In genomic region chr11:65624931-65625627, GRCh38 we compare ENCODE assay signal across 17 cellular contexts. TPM values are rescaled to one million over a fixed set of nuclear protein-coding genes. Genes with fewer than 3 reads are reported as not detected.
"Had no signal": no experiment of that assay in that cellular context is flagged by ENCODE, and none has a peak within 500 bp of the region (broad histone marks: within the 10 kb centered on the region; RNA-seq: fewer than 3 reads in every experiment).

No MANE protein-coding gene starts in this region.

- H3K27ac Mint-ChIP-seq: activated CD4-positive, alpha-beta T cell treated with anti-CD3 and anti-CD28 coated beads for 36 hours; nephron; progenitor cell of endocrine pancreas; T-helper 2 cell treated with Interferon-gamma antibody and Interleukin-4, amounts not matched to agents 5 μg/mL and 100 μg/mL, for 36 hours had no signal

- H3K4me3 ChIP-seq: mucosa of descending colon, ovary, skin epidermis, testis, transverse colon had no signal

- H3K9me3 Mint-ChIP-seq: activated B cell treated with CpG ODN at 0.5 μM for 24 hours; activated CD4-positive, alpha-beta memory T cell treated with anti-CD3 and anti-CD28 coated beads for 36 hours; activated T-helper 17 cell treated with anti-CD3 and anti-CD28 coated beads, Interleukin-2, amount 50 U/mL, for 72 hours; immature natural killer cell; nephron; T-helper 2 cell treated with Interferon-gamma antibody and Interleukin-4, amounts not matched to agents 5 μg/mL and 100 μg/mL, for 36 hours had no signal

- H3K27ac ChIP-seq: brain microvascular endothelial cell, ovary, skin epidermis, testis, transverse colon had no signal

- H3K36me3 ChIP-seq: ovary had no signal

- H3K27me3 Mint-ChIP-seq: activated B cell treated with CpG ODN at 0.5 μM for 24 hours; activated CD4-positive, alpha-beta memory T cell treated with anti-CD3 and anti-CD28 coated beads for 36 hours; activated CD4-positive, alpha-beta T cell treated with anti-CD3 and anti-CD28 coated beads for 36 hours; activated T-helper 17 cell treated with anti-CD3 and anti-CD28 coated beads, Interleukin-2, amount 50 U/mL, for 72 hours; progenitor cell of endocrine pancreas had no signal

- H3K4me3 Mint-ChIP-seq: activated B cell treated with CpG ODN at 0.5 μM for 24 hours; activated CD4-positive, alpha-beta memory T cell treated with anti-CD3 and anti-CD28 coated beads for 36 hours; activated CD4-positive, alpha-beta T cell treated with anti-CD3 and anti-CD28 coated beads for 36 hours; activated T-helper 17 cell treated with anti-CD3 and anti-CD28 coated beads, Interleukin-2, amount 50 U/mL, for 72 hours; immature natural killer cell; nephron; T-helper 2 cell treated with Interferon-gamma antibody and Interleukin-4, amounts not matched to agents 5 μg/mL and 100 μg/mL, for 36 hours had no signal

- H3K9me3 ChIP-seq: mucosa of descending colon, ovary, testis, transverse colon had no signal

- DNase-seq: amniotic stem cell, brain microvascular endothelial cell, mesenchymal stem cell had no signal

- H3K4me1 Mint-ChIP-seq: activated CD4-positive, alpha-beta T cell treated with anti-CD3 and anti-CD28 coated beads for 36 hours; activated T-helper 17 cell treated with anti-CD3 and anti-CD28 coated beads, Interleukin-2, amount 50 U/mL, for 72 hours; nephron had no signal

- H3K27me3 ChIP-seq: brain microvascular endothelial cell, ovary, testis, transverse colon had no signal

RNA-seq across cellular contexts. Expression of gene KCNK7, which starts 29.5 kb away (rescaled TPM):
- total RNA-seq: myocyte had no signal
- polyA plus RNA-seq: immature natural killer cell had no signal
